Comparison of ENCODE assay signal across 8 cellular contexts in genomic region chr2:65430515-65431416, GRCh38. TPM values are rescaled to one million over a fixed set of nuclear protein-coding genes. Genes with fewer than 3 reads are reported as not detected.
DNase-seq lines count a peak whose midpoint lies in the region; ATAC-seq and TF ChIP-seq lines count a peak whose summit lies in the region.

No MANE protein-coding gene starts in this region.

- peaks cover 5% of the 10 kb centered on the region; the same call in 1 of the 2 replicates for H3K4me1 ChIP-seq in Caco-2
- peaks cover 0 to 21% (median 0%) of the 10 kb centered on the region in 4 donors for H3K4me1 ChIP-seq in Peyer's patch
- H3K4me1 ChIP-seq in neural progenitor cell, result peaks cover 13% of the 10 kb centered on the region

- peak overlapping the region; percentile 96 for H3K4me2 ChIP-seq in neural progenitor cell

- no peak overlapping the region for H3K9ac ChIP-seq in neural progenitor cell

- no TSS peak for BruUV-seq in Caco-2 (replicated peaks; lab: Mats Ljungman, UMichigan)

- H3K4me3 ChIP-seq in Caco-2 (ENCODE audit: low read depth, low read length) (peak overlapping the region; percentile 80), Peyer's patch (peak overlapping the region; percentile 70 to 90 (median 78)), neural progenitor cell (peak overlapping the region; percentile 92)

- H3K27ac ChIP-seq in KOPT-K1 (ENCODE audit: low read depth, low read length, poor library complexity, severe bottlenecking) (peak overlapping the region; percentile 70), Peyer's patch (peak overlapping the region; percentile 77 to 95 (median 90)), neural progenitor cell (no peak overlapping the region), temporal lobe (ENCODE audit: low read depth, low read length) (peak overlapping the region; percentile 17)

- H3K36me3 ChIP-seq in Caco-2 (ENCODE audit: control insufficient read depth, insufficient read depth, low read length) (no peaks in the 10 kb centered on the region), KOPT-K1 (ENCODE audit: insufficient read depth, low read length) (peaks cover 12% of the 10 kb centered on the region; the same call in 1 of the 2 replicates), Peyer's patch (no peaks in the 10 kb centered on the region), neural progenitor cell (no peaks in the 10 kb centered on the region)

- H3K9me3 ChIP-seq in Caco-2 (no peaks in the 10 kb centered on the region), KOPT-K1 (ENCODE audit: insufficient read depth, low read length, poor library complexity, severe bottlenecking) (no peaks in the 10 kb centered on the region), Peyer's patch (no peaks in the 10 kb centered on the region), neural progenitor cell (ENCODE audit: low read depth) (no peaks in the 10 kb centered on the region)

- TF ChIP-seq CTCF in Caco-2 (IDR thresholded peaks at IDR 0.05; ENCODE audit: insufficient read depth in 1 of 2, low read depth in 1 of 2, low read length in 1 of 2, severe bottlenecking in 1 of 2, unreplicated experiment in 1 of 2), result no peak
- peak in 3 of 6 experiments; percentile 20 to 24 (median 24) for TF ChIP-seq CTCF in Peyer's patch (IDR thresholded peaks at IDR 0.05)
- TF ChIP-seq CTCF in neural progenitor cell (IDR thresholded peaks at IDR 0.05), result no peak

- H3K4me1 Mint-ChIP-seq in Caco-2 (ENCODE audit: low read depth, unreplicated experiment) (peaks cover 13% of the 10 kb centered on the region), neural progenitor cell (peaks cover 43% of the 10 kb centered on the region)

- intact Hi-C loops in Caco-2 (cut with micrococcal nuclease; ENCODE audit: unreplicated experiment), result loop anchor here (10.0 kb wide), 1 partner anchor 126 kb away; no protein-coding TSS in a partner anchor

- H2AFZ ChIP-seq in neural progenitor cell (replicated peaks), result peak overlapping the region; percentile 86

- ATAC-seq in GM21619 (IDR thresholded peaks at IDR 0.05; ENCODE audit: unreplicated experiment), result peak; percentile 27

- peak; percentile 76 to 78 for DNase-seq in Caco-2
- peak; percentile 64 to 82 (median 80) for DNase-seq in Peyer's patch
- DNase-seq in activated effector memory CD4-positive, alpha-beta T cell treated with Interleukin-2 at 50 U/mL for 16 hours, result peak; percentile 52
- DNase-seq in foreskin melanocyte, result peak; percentile 56
- peak; percentile 73 for DNase-seq in neural progenitor cell (ENCODE audit: low spot score)

- peaks cover 58% of the 10 kb centered on the region for H4K20me1 ChIP-seq in neural progenitor cell (ENCODE audit: low read depth)

- POLR2A ChIA-PET in Caco-2 (lab: Charles Lee), result interaction anchor here (0.9 kb wide), 1 partner anchor 10 kb away, joined by 3 read pairs; no protein-coding TSS in a partner anchor

- TF ChIP-seq POLR2A in Peyer's patch (IDR thresholded peaks at IDR 0.05), result peak; percentile 21 to 65

- CTCF ChIA-PET in Caco-2 (lab: Charles Lee), result interaction anchor here (0.7 kb wide), 1 partner anchor 111 kb away, joined by 8 read pairs; no protein-coding TSS in a partner anchor

- H3K9me3 Mint-ChIP-seq in Caco-2 (ENCODE audit: unreplicated experiment), result no peaks in the 10 kb centered on the region
- no peaks in the 10 kb centered on the region for H3K9me3 Mint-ChIP-seq in neural progenitor cell

- H3K27me3 ChIP-seq in Caco-2 (replicated peaks; ENCODE audit: control insufficient read depth, insufficient read depth, low read length) (no peaks in the 10 kb centered on the region), Peyer's patch (no peaks in the 10 kb centered on the region), neural progenitor cell (peaks cover 66% of the 10 kb centered on the region)

- H3K36me3 Mint-ChIP-seq in Caco-2 (ENCODE audit: insufficient read depth, unreplicated experiment) (peaks cover 18% of the 10 kb centered on the region), neural progenitor cell (no peaks in the 10 kb centered on the region)

- H3K27me3 Mint-ChIP-seq in Caco-2 (ENCODE audit: insufficient read depth, unreplicated experiment) (no peaks in the 10 kb centered on the region), neural progenitor cell (ENCODE audit: insufficient read depth, low read depth) (no peaks in the 10 kb centered on the region)

- H3K27ac Mint-ChIP-seq in Caco-2 (ENCODE audit: unreplicated experiment) (peak overlapping the region; percentile 84), neural progenitor cell (no peak overlapping the region)

- H3F3A ChIP-seq in neural progenitor cell (ENCODE audit: low read depth), result peaks cover 20% of the 10 kb centered on the region

- H3K4me3 Mint-ChIP-seq in Caco-2 (ENCODE audit: unreplicated experiment), result peak overlapping the region; percentile 78
- peak overlapping the region; percentile 97 for H3K4me3 Mint-ChIP-seq in neural progenitor cell

- peaks cover 49% of the 10 kb centered on the region for H3K79me2 ChIP-seq in neural progenitor cell (ENCODE audit: low read depth)

RNA-seq across cellular contexts. Expression of gene SPRED2, which starts 1.6 kb away (rescaled TPM):
- total RNA-seq in Caco-2 (2022), result 49.9 and 55.3 TPM in 2 replicates
- 10 to 100 TPM; 14.9 to 26.9 (median 23.0) TPM for total RNA-seq in Peyer's patch
- 11.6 and 13.5 TPM in 2 replicates for total RNA-seq in neural progenitor cell (ENCODE audit: low replicate concordance)
- total RNA-seq in temporal lobe, result 14.8 TPM
